ENCODE assay signal across 12 cellular contexts in genomic region chr17:58575511-58575910, GRCh38.
DNase-seq lines count a peak whose midpoint lies in the region; TF ChIP-seq lines count a peak whose summit lies in the region.
"Had no signal": no experiment of that assay in that cellular context is flagged by ENCODE, and none has a peak within 500 bp of the region (broad histone marks: within the 10 kb centered on the region; RNA-seq: fewer than 3 reads in every experiment).

No MANE protein-coding gene starts in this region.

- no peak overlapping the region for H3K4ac ChIP-seq in mesenchymal stem cell (ENCODE audit: low read depth in 1 of 2, low read length in 2 of 2)

- H4K8ac ChIP-seq in mesenchymal stem cell (ENCODE audit: low read length), result no peak overlapping the region

- no peak overlapping the region for H2AK5ac ChIP-seq in mesenchymal stem cell (ENCODE audit: low read length, severe bottlenecking)

- H3K4me3 Mint-ChIP-seq in glutamatergic neuron (ENCODE audit: unreplicated experiment), result no peak overlapping the region
- H3K4me3 Mint-ChIP-seq: central memory CD8-positive, alpha-beta T cell had no signal

- no peak overlapping the region for H2BK12ac ChIP-seq in mesenchymal stem cell (ENCODE audit: low read length in 2 of 2)

- in situ Hi-C loops in brain microvascular endothelial cell (cut with HindIII; ENCODE audit: low pct_ligation_motif_present, low sequenced_read_pairs), result no loop called here

- no peak overlapping the region for H3K23ac ChIP-seq in mesenchymal stem cell (ENCODE audit: low read length in 2 of 2)

- H4K91ac ChIP-seq in mesenchymal stem cell (ENCODE audit: low read length), result no peak overlapping the region

- H3K36me3 Mint-ChIP-seq in glutamatergic neuron (ENCODE audit: unreplicated experiment), result no peaks in the 10 kb centered on the region

- H3K27ac ChIP-seq in brain microvascular endothelial cell (no peak overlapping the region), mesenchymal stem cell (ENCODE audit: low read length, poor library complexity, severe bottlenecking) (no peak overlapping the region)

- TF ChIP-seq CTCF in LNCaP clone FGC (IDR thresholded peaks at IDR 0.05; ENCODE audit: control insufficient read depth, extremely low read depth, insufficient read depth), result no peak
- TF ChIP-seq CTCF in brain microvascular endothelial cell (IDR thresholded peaks at IDR 0.05; ENCODE audit: low read depth, low read length, missing control alignments), result no peak
- no peak for TF ChIP-seq CTCF in glutamatergic neuron (IDR thresholded peaks at IDR 0.05; ENCODE audit: partially characterized antibody, unreplicated experiment)

- H2BK5ac ChIP-seq in mesenchymal stem cell (ENCODE audit: low read depth, low read length, poor library complexity, severe bottlenecking), result no peak overlapping the region

- no peak overlapping the region for H2BK15ac ChIP-seq in mesenchymal stem cell (ENCODE audit: low read depth, poor library complexity, severe bottlenecking)

- H2AFZ ChIP-seq in mesenchymal stem cell (ENCODE audit: low read depth, low read length), result no peak overlapping the region

- no peak overlapping the region for H3K4me2 ChIP-seq in mesenchymal stem cell (ENCODE audit: low read length, poor library complexity, severe bottlenecking)

- H3K9me3 Mint-ChIP-seq in glutamatergic neuron (ENCODE audit: unreplicated experiment), result no peaks in the 10 kb centered on the region
- H3K9me3 Mint-ChIP-seq: central memory CD8-positive, alpha-beta T cell had no signal

- H3K27ac Mint-ChIP-seq in glutamatergic neuron (ENCODE audit: unreplicated experiment), result no peak overlapping the region

- no peak overlapping the region for H3K18ac ChIP-seq in mesenchymal stem cell (ENCODE audit: low read depth in 1 of 2, low read length in 2 of 2)

- H3K36me3 ChIP-seq in brain microvascular endothelial cell (replicated peaks) (no peaks in the 10 kb centered on the region), mesenchymal stem cell (ENCODE audit: control insufficient read depth in 1 of 2, insufficient read depth in 2 of 2, low read depth in 1 of 2, low read length in 2 of 2) (no peaks in the 10 kb centered on the region)

- DNase-seq in COLO829 (ENCODE audit: low spot score) (peak; percentile 40), LNCaP clone FGC (ENCODE audit: low read depth) (peak; percentile 65), brain microvascular endothelial cell (peak; percentile 66), mesenchymal stem cell (peak; percentile 56), NCI-H524 treated with DMSO at 0.1 percent for 48 hours (lab: John Stamatoyannopoulos, UW) (no peak), GF-D8 (lab: John Stamatoyannopoulos, UW) (no peak), Kasumi-1 (lab: John Stamatoyannopoulos, UW) (no peak), glutamatergic neuron (no peak)
- DNase-seq: Caco-2, hippocampal formation, NCI-H1417 treated with DMSO at 0.1 percent for 48 hours had no signal

- H3K4me1 Mint-ChIP-seq in glutamatergic neuron (ENCODE audit: low read depth, unreplicated experiment), result no peaks in the 10 kb centered on the region
- H3K4me1 Mint-ChIP-seq: central memory CD8-positive, alpha-beta T cell had no signal

- H3K9ac ChIP-seq in mesenchymal stem cell (ENCODE audit: low read length), result no peak overlapping the region

- no peaks in the 10 kb centered on the region for H3K9me3 ChIP-seq in mesenchymal stem cell (ENCODE audit: control insufficient read depth, low read length)
- H3K9me3 ChIP-seq: Caco-2 had no signal

- H3K4me1 ChIP-seq in mesenchymal stem cell (ENCODE audit: control insufficient read depth, insufficient read depth, low read depth, low read length), result no peaks in the 10 kb centered on the region

- 14% methylated on average over 1 of the region's 1 CpG for WGBS in mesenchymal stem cell

- H3K4me3 ChIP-seq in LNCaP clone FGC (ENCODE audit: low read depth, low read length) (no peak overlapping the region), brain microvascular endothelial cell (ENCODE audit: low read depth, low read length) (no peak overlapping the region), mesenchymal stem cell (ENCODE audit: insufficient read depth in 1 of 2, low read depth in 1 of 2, low read length in 2 of 2) (no peak overlapping the region)

- H3K27me3 ChIP-seq in brain microvascular endothelial cell (replicated peaks), result no peaks in the 10 kb centered on the region
- peaks cover 5 to 20% of the 10 kb centered on the region in 2 experiments for H3K27me3 ChIP-seq in mesenchymal stem cell (ENCODE audit: control insufficient read depth in 1 of 2, insufficient read depth in 1 of 2, low read length in 2 of 2)

- no peaks in the 10 kb centered on the region for H3K79me1 ChIP-seq in mesenchymal stem cell (replicated peaks; ENCODE audit: low read length, poor library complexity, severe bottlenecking)

- H3K27me3 Mint-ChIP-seq in glutamatergic neuron (ENCODE audit: unreplicated experiment), result no peaks in the 10 kb centered on the region
- H3K27me3 Mint-ChIP-seq: central memory CD8-positive, alpha-beta T cell had no signal

- H2BK120ac ChIP-seq in mesenchymal stem cell (ENCODE audit: low read depth, low read length), result no peak overlapping the region

- no peak overlapping the region for H3K14ac ChIP-seq in mesenchymal stem cell (ENCODE audit: low read length in 2 of 2)

Comparison
In these comparisons a context has a peak if more than half of its experiments do, and no peak if none do; other contexts are left out.
1. DNase-seq: peak in COLO829 (single experiment), LNCaP clone FGC (single experiment), brain microvascular endothelial cell (single experiment) and mesenchymal stem cell (single experiment); none in NCI-H524 treated with DMSO at 0.1 percent for 48 hours (single experiment), GF-D8 (single experiment), Kasumi-1 (0 of 2) and glutamatergic neuron (single experiment).